ENCODE assay signal across 1 cellular context in the genomic region with DNA sequence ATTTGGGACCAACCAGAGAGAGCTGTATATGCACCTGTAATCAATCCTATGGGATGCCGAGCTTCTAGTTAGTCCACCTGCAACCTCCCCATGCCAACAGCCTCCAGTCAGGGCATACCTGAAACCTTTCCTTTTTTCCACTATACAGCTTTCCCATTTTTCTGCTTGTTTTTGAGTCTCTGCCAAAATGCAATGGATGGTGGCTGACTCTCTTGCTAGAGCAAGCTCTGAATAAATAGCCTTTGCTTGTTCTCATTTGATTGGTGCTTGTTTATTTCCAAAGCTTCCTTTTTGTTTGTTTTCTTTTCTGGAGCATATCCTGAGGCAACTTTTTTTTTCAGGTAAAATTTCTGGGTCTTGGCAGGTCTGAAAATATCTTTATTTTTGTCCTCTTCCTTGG.
TF ChIP-seq lines count a peak whose summit lies in the region.

No MANE protein-coding gene starts in this region.

TF ChIP-seq in IMR-90, 13 proteins besides CTCF, POLR2A, EP300 and RAD21 (continued from another document):
- TF ChIP-seq RCOR1 (IDR thresholded peaks at IDR 0.05; ENCODE audit: insufficient replicate concordance, low read length) (no peak), USF2 (IDR thresholded peaks at IDR 0.05; ENCODE audit: low read depth, low read length) (no peak)
TF ChIP-seq in IMR-90: peak in this region for 0.
